In the genomic region with DNA sequence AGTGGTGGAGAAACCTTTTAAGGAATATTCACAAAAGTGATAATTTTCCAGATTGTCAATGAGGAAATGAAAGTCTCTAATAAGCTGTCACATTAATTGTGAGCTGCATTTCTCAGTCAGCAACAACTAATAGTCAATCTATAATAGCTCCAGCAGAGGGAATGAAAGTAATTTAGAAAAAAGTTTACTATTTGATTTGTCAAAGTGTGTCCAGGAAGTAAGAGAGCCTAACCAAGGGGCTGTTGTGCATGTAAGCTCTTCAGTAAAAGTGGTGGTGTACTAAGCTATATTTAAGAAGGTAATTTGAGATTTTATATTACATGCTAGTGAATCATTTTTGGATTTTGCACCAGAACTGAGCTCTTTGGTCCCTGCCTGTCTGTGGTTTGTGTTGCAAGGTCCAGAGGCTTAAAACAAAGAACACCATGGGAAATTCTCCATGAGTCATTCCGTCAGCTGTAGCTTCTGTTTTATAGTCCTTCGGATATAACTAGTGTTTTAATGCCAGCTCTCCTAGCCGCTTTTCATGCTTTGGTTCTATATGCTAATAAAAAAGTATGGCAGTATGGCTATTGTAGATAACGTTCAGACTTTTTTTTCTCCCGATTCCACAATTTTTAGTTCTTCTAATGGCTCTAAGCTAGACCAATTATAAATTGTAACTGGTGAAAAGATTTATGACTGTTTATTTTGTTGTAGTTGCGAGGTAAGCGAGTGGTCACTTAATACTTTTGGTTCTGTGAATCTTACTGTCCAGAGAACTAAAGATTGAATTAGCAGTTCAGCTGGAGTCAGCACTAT, we compare ENCODE assay signal across 8 cellular contexts.
DNase-seq lines count a peak whose midpoint lies in the region; ATAC-seq and TF ChIP-seq lines count a peak whose summit lies in the region.

No MANE protein-coding gene starts in this region.

- H3K9me3 ChIP-seq in ascending aorta (no peaks in the 10 kb centered on the region), T-helper 17 cell (ENCODE audit: control insufficient read depth, low read length, poor library complexity, severe bottlenecking) (no peaks in the 10 kb centered on the region)

- in situ Hi-C loops in G401 (cut with HindIII; ENCODE audit: low sequenced_read_pairs): no loop called here

- H3K27me3 Mint-ChIP-seq in T-helper 17 cell: no peaks in the 10 kb centered on the region
- H3K27me3 Mint-ChIP-seq in activated CD4-positive, alpha-beta memory T cell treated with anti-CD3 and anti-CD28 coated beads, Interleukin-2, amount 10 ng/mL, durations not matched to agents 7 days and 5 days: peaks cover 33% of the 10 kb centered on the region

- CTCF ChIA-PET in activated CD4-positive, alpha-beta memory T cell treated with anti-CD3 and anti-CD28 coated beads, Interleukin-2, amount 10 ng/mL, durations not matched to agents 7 days and 5 days (lab: Charles Lee): interaction anchor here (1.2 kb wide), 1 partner anchor 66 kb away, joined by 5 read pairs; no protein-coding TSS in a partner anchor

- no peaks in the 10 kb centered on the region for H3K36me3 ChIP-seq in ascending aorta

- intact Hi-C loops in Right ventricle myocardium inferior (cut with DNase I) (loop anchor here (2.0 kb wide), 1 partner anchor 64 kb away; a partner anchor contains a TSS), cardiac septum (cut with DNase I) (loop anchor here (1.0 kb wide), 1 partner anchor 63 kb away; no protein-coding TSS in a partner anchor), ascending aorta (cut with DNase I) (loop anchor here (5.0 kb wide), 1 partner anchor 53 kb away; no protein-coding TSS in a partner anchor)

- H3K4me3 ChIP-seq in ascending aorta: peak overlapping the region; percentile 5 to 25

- TF ChIP-seq CTCF in ascending aorta (IDR thresholded peaks at IDR 0.05): no peak

- H3K36me3 Mint-ChIP-seq in T-helper 17 cell (ENCODE audit: low read depth): no peaks in the 10 kb centered on the region
- H3K36me3 Mint-ChIP-seq in activated CD4-positive, alpha-beta memory T cell treated with anti-CD3 and anti-CD28 coated beads, Interleukin-2, amount 10 ng/mL, durations not matched to agents 7 days and 5 days (ENCODE audit: low read depth): no peaks in the 10 kb centered on the region

- DNase-seq in Right ventricle myocardium inferior (ENCODE audit: missing footprints): no peak
- no peak for DNase-seq in cardiac septum (ENCODE audit: low spot score)
- DNase-seq in ascending aorta (ENCODE audit: low spot score in 2 of 2): no peak
- DNase-seq in kidney glomerular epithelial cell (lab: John Stamatoyannopoulos, UW): peak; percentile 91
- DNase-seq in NCI-H2171 treated with DMSO at 0.1 percent for 48 hours (lab: John Stamatoyannopoulos, UW): no peak
- no peak for DNase-seq in T-helper 17 cell
- DNase-seq in G401 (ENCODE audit: low spot score): no peak
- no peak for DNase-seq in activated CD4-positive, alpha-beta memory T cell treated with anti-CD3 and anti-CD28 coated beads, Interleukin-2, amount 10 ng/mL, durations not matched to agents 7 days and 5 days

- H3K27ac ChIP-seq in ascending aorta: peak overlapping the region in 1 of 2 donors; percentile 11

- peak; percentile 59 for ATAC-seq in Right ventricle myocardium inferior
- no peak for ATAC-seq in T-helper 17 cell

- no peak overlapping the region for H3K4me3 Mint-ChIP-seq in T-helper 17 cell
- H3K4me3 Mint-ChIP-seq in activated CD4-positive, alpha-beta memory T cell treated with anti-CD3 and anti-CD28 coated beads, Interleukin-2, amount 10 ng/mL, durations not matched to agents 7 days and 5 days: no peak overlapping the region

- H3K4me1 Mint-ChIP-seq in T-helper 17 cell: peaks cover 3% of the 10 kb centered on the region
- no peaks in the 10 kb centered on the region for H3K4me1 Mint-ChIP-seq in activated CD4-positive, alpha-beta memory T cell treated with anti-CD3 and anti-CD28 coated beads, Interleukin-2, amount 10 ng/mL, durations not matched to agents 7 days and 5 days

- peaks cover 0 to 19% of the 10 kb centered on the region in 2 donors for H3K4me1 ChIP-seq in ascending aorta

- no peak overlapping the region for H3K27ac Mint-ChIP-seq in T-helper 17 cell
- no peak overlapping the region for H3K27ac Mint-ChIP-seq in activated CD4-positive, alpha-beta memory T cell treated with anti-CD3 and anti-CD28 coated beads, Interleukin-2, amount 10 ng/mL, durations not matched to agents 7 days and 5 days

- H3K27me3 ChIP-seq in ascending aorta: no peaks in the 10 kb centered on the region

- H3K9me3 Mint-ChIP-seq in activated CD4-positive, alpha-beta memory T cell treated with anti-CD3 and anti-CD28 coated beads, Interleukin-2, amount 10 ng/mL, durations not matched to agents 7 days and 5 days: no peaks in the 10 kb centered on the region

- POLR2A ChIA-PET in activated CD4-positive, alpha-beta memory T cell treated with anti-CD3 and anti-CD28 coated beads, Interleukin-2, amount 10 ng/mL, durations not matched to agents 7 days and 5 days (lab: Charles Lee): no interaction called here
